In genomic region chr2:231666171-231667095, GRCh38 we compare ENCODE assay signal across 1 cellular context.
TF ChIP-seq lines count a peak whose summit lies in the region.

No MANE protein-coding gene starts in this region.

TF ChIP-seq in HepG2, 621 proteins besides CTCF, POLR2A, EP300 and RAD21 (continued from another document and continues in another):
- TF ChIP-seq TFDP2 (CRISPR knock-in tag; IDR thresholded peaks at IDR 0.05), result no peak
- TF ChIP-seq ZNF616 (CRISPR knock-in tag; IDR thresholded peaks at IDR 0.05; ENCODE audit: low read depth), result no peak
- TF ChIP-seq ZNF713 (CRISPR knock-in tag; IDR thresholded peaks at IDR 0.05), result no peak; the same call in 1 of the 2 replicates
- no peak for TF ChIP-seq PRDM15 (CRISPR knock-in tag; IDR thresholded peaks at IDR 0.05)
- TF ChIP-seq E2F2 (CRISPR knock-in tag; IDR thresholded peaks at IDR 0.05; ENCODE audit: borderline replicate concordance), result no peak
- no peak for TF ChIP-seq RNF2 (conservative IDR thresholded peaks at IDR 0.05; ENCODE audit: low read depth)
- no peak for TF ChIP-seq KAT7 (CRISPR knock-in tag; IDR thresholded peaks at IDR 0.05; ENCODE audit: borderline replicate concordance)
- TF ChIP-seq CCAR2 (optimal IDR thresholded peaks at IDR 0.05; ENCODE audit: low read depth, low read length), result no peak
- TF ChIP-seq NR3C1 (CRISPR knock-in tag; IDR thresholded peaks at IDR 0.05), result no peak
- TF ChIP-seq ATF1 (CRISPR knock-in tag; IDR thresholded peaks at IDR 0.05), result no peak
- no peak for TF ChIP-seq SKI (IDR thresholded peaks at IDR 0.05; ENCODE audit: partially characterized antibody)
- no peak for TF ChIP-seq ATAD3A (CRISPR knock-in tag; IDR thresholded peaks at IDR 0.05)
- TF ChIP-seq HES4 (CRISPR knock-in tag; IDR thresholded peaks at IDR 0.05; ENCODE audit: borderline replicate concordance), result no peak
- no peak for TF ChIP-seq ZNF510 (CRISPR knock-in tag; IDR thresholded peaks at IDR 0.05; ENCODE audit: low read depth)
- peak; percentile 50 to 54; a peak in 2 of 4 replicates for TF ChIP-seq HMGXB4 (CRISPR knock-in tag; IDR thresholded peaks at IDR 0.05; ENCODE audit: borderline replicate concordance in 1 of 2, low read depth in 1 of 2)
- TF ChIP-seq KLF16 (CRISPR knock-in tag; IDR thresholded peaks at IDR 0.05), result 0 out of 4 replicates have a peak, but pooled peaks of 1 of the 2 experiments have one; percentile 21
- TF ChIP-seq TCF7L2 (IDR thresholded peaks at IDR 0.05; ENCODE audit: low read depth, low read length), result no peak
- TF ChIP-seq ZNF296 (CRISPR knock-in tag; conservative IDR thresholded peaks at IDR 0.05), result no peak
- TF ChIP-seq KDM6A (CRISPR knock-in tag; IDR thresholded peaks at IDR 0.05; ENCODE audit: low read depth), result no peak
- TF ChIP-seq SNAPC4 (CRISPR knock-in tag; IDR thresholded peaks at IDR 0.05), result no peak
- TF ChIP-seq ZNF337 (CRISPR knock-in tag; IDR thresholded peaks at IDR 0.05; ENCODE audit: borderline replicate concordance, low read depth), result no peak
- no peak for TF ChIP-seq ARID2 (CRISPR knock-in tag; IDR thresholded peaks at IDR 0.05; ENCODE audit: borderline replicate concordance)
- TF ChIP-seq KIAA2018 (CRISPR knock-in tag; IDR thresholded peaks at IDR 0.05; ENCODE audit: borderline replicate concordance), result no peak
- TF ChIP-seq ZBTB7A (CRISPR knock-in tag; IDR thresholded peaks at IDR 0.05), result peak; percentile 25
- TF ChIP-seq RBM39 (IDR thresholded peaks at IDR 0.05; ENCODE audit: low read depth, low read length, poor library complexity, severe bottlenecking), result peak; percentile 2
- TF ChIP-seq CENPBD1 (CRISPR knock-in tag; IDR thresholded peaks at IDR 0.05; ENCODE audit: borderline replicate concordance, low read depth), result no peak
- TF ChIP-seq PAXIP1 (CRISPR knock-in tag; conservative IDR thresholded peaks at IDR 0.05), result no peak; the same call in none of the 2 replicates
- no peak for TF ChIP-seq HHEX (CRISPR knock-in tag; IDR thresholded peaks at IDR 0.05)
- TF ChIP-seq ADNP (CRISPR knock-in tag; IDR thresholded peaks at IDR 0.05), result no peak
- no peak for TF ChIP-seq ARNT2 (CRISPR knock-in tag; IDR thresholded peaks at IDR 0.05; ENCODE audit: low read depth)
